Comparison of ENCODE assay signal across 11 cellular contexts in genomic region chrX:54452920-54453319, GRCh38. TPM values are rescaled to one million over a fixed set of nuclear protein-coding genes. Genes with fewer than 3 reads are reported as not detected.
DNase-seq lines count a peak whose midpoint lies in the region; ATAC-seq and TF ChIP-seq lines count a peak whose summit lies in the region.
"Had no signal": no experiment of that assay in that cellular context is flagged by ENCODE, and none has a peak within 500 bp of the region (broad histone marks: within the 10 kb centered on the region; RNA-seq: fewer than 3 reads in every experiment).

No MANE protein-coding gene starts in this region.

- peak overlapping the region in 1 of 3 experiments; percentile 10; a peak in 1 of 7 replicates for H3K27ac Mint-ChIP-seq in H9

- in situ Hi-C loops in SK-MEL-5 (cut with HindIII; ENCODE audit: low pct_unique_long_range_greater_than_20kb, low sequenced_read_pairs): no loop called here

- TF ChIP-seq CTCF in AG10803 (conservative IDR thresholded peaks at IDR 0.05; ENCODE audit: low read length) (peak; percentile 32), H9 (conservative IDR thresholded peaks at IDR 0.05) (peak; percentile 65)

- H3K4me1 Mint-ChIP-seq in H9: peaks cover 0 to 3% of the 10 kb centered on the region in 2 experiments; a peak in 1 of 4 replicates

- H3K79me1 ChIP-seq in H9 (ENCODE audit: insufficient read depth, low read depth, low read length, poor library complexity, severe bottlenecking): no peaks in the 10 kb centered on the region

- H4K5ac ChIP-seq in H9 (ENCODE audit: insufficient read length, low read depth, low read length): no peak overlapping the region

- H2BK12ac ChIP-seq in H9 (ENCODE audit: insufficient read length, low read depth, low read length): no peak overlapping the region

- no peak overlapping the region for H3T11ph ChIP-seq in H9 (ENCODE audit: low read length)

- no peaks in the 10 kb centered on the region for H3K27me3 ChIP-seq in H9 (ENCODE audit: insufficient read depth, low read length)

- H3K4me2 ChIP-seq in H9 (ENCODE audit: insufficient read depth, insufficient read length, low read length): no peak overlapping the region

- ATAC-seq in HG03045 (IDR thresholded peaks at IDR 0.05; ENCODE audit: unreplicated experiment) (no peak), GM21390 (IDR thresholded peaks at IDR 0.05; ENCODE audit: unreplicated experiment) (no peak)

- H2BK15ac ChIP-seq in H9 (ENCODE audit: low read depth, low read length): no peak overlapping the region

- no peak overlapping the region for H2BK120ac ChIP-seq in H9 (ENCODE audit: low read depth, low read length, poor library complexity, severe bottlenecking)

- H2BK20ac ChIP-seq in H9 (ENCODE audit: low read depth, low read length, poor library complexity, severe bottlenecking): no peak overlapping the region

- H3K4me1 ChIP-seq in H9 (ENCODE audit: insufficient read depth, low read length): no peaks in the 10 kb centered on the region

- DNase-seq in AG10803 (ENCODE audit: low read depth) (peak; percentile 9), H9 (peak; percentile 65), SK-MEL-5 (ENCODE audit: low read depth, low spot score) (peak; percentile 54), foreskin melanocyte (peak; percentile 17), dedifferentiated amniotic fluid mesenchymal stem cell (ENCODE audit: extremely low spot score) (no peak), AG08396 (ENCODE audit: low spot score) (no peak)
- DNase-seq: activated CD4-positive, alpha-beta T cell treated with anti-CD3 and anti-CD28 coated beads for 1 hour; amniotic stem cell; NCI-H774 had no signal

- no peak overlapping the region for H3K56ac ChIP-seq in H9 (ENCODE audit: insufficient read length, low read depth, low read length)

- H3K4ac ChIP-seq in H9 (ENCODE audit: low read depth, low read length): no peak overlapping the region

- no peak overlapping the region; a peak in 1 of 5 replicates for H3K4me3 Mint-ChIP-seq in H9

- peaks cover 9% of the 10 kb centered on the region for H3K27me3 Mint-ChIP-seq in H9 (ENCODE audit: low read depth)

- no peaks in the 10 kb centered on the region for H3K23me2 ChIP-seq in H9 (ENCODE audit: insufficient read length, low read depth, low read length, poor library complexity, severe bottlenecking)

- WGBS in H9 (ENCODE audit: extremely low coverage, insufficient read length, low lambda C conversion rate): no CpG with 5 or more reads among the region's 2 CpGs

- H3K4me3 ChIP-seq in AG10803 (ENCODE audit: low read length): no peak overlapping the region

- no peak overlapping the region for H3K27ac ChIP-seq in H9 (ENCODE audit: insufficient read length, low read depth, low read length)

- H3K23ac ChIP-seq in H9 (ENCODE audit: insufficient read length, low read depth, low read length): no peak overlapping the region

- H2AK5ac ChIP-seq in H9 (ENCODE audit: insufficient read length, low read length): no peak overlapping the region

- H2AFZ ChIP-seq in H9 (ENCODE audit: low read length): no peak overlapping the region

- H3K9me3 Mint-ChIP-seq in H9: peaks cover 64 to 68% of the 10 kb centered on the region in 2 experiments

- no peak overlapping the region for H3K14ac ChIP-seq in H9 (ENCODE audit: insufficient read depth, low read length)

- no peak overlapping the region for H3K18ac ChIP-seq in H9 (ENCODE audit: insufficient read length, low read depth, low read length)

- no peak overlapping the region for H2BK5ac ChIP-seq in H9 (ENCODE audit: insufficient read length, low read length)

- no peak overlapping the region for H4K91ac ChIP-seq in H9 (ENCODE audit: insufficient read length, low read depth, low read length)

- no peak overlapping the region for H3K9ac ChIP-seq in H9 (ENCODE audit: extremely low read depth, insufficient read length, low read length)

- no peaks in the 10 kb centered on the region for H4K20me1 ChIP-seq in H9 (ENCODE audit: control insufficient read depth, insufficient read depth, insufficient read length)

- no peak overlapping the region for H4K8ac ChIP-seq in H9 (replicated peaks; ENCODE audit: insufficient read length, low read depth, low read length)

- peaks cover 21% of the 10 kb centered on the region for H3K9me3 ChIP-seq in H9 (ENCODE audit: control insufficient read depth, low read depth, low read length)

- H3K36me3 Mint-ChIP-seq in H9 (ENCODE audit: insufficient read depth in 1 of 3, low read depth in 3 of 3): peaks cover 27 to 48% (median 46%) of the 10 kb centered on the region in 3 experiments

- no peaks in the 10 kb centered on the region for H3K79me2 ChIP-seq in H9 (ENCODE audit: insufficient read depth, low read length)

RNA-seq across cellular contexts. Expression of gene TSR2, which starts 12.7 kb away (rescaled TPM):
- 51.5 and 51.7 TPM in 2 replicates for total RNA-seq in H9 (2021)
- 23.4 and 23.7 TPM in 2 replicates for total RNA-seq in SK-MEL-5 (2014; rRNA removed; shearing (Covaris generic))
- polyA plus RNA-seq in SK-MEL-5 (2015; cell fraction: cytosol; rRNA removed): 36.6 and 42.8 TPM in 2 replicates
- 7.3 and 19.5 TPM in 2 replicates for polyA plus RNA-seq in SK-MEL-5 (2015; cell fraction: nucleus; rRNA removed)

RNA-seq across cellular contexts. Expression of gene FGD1, which starts 43.1 kb away (rescaled TPM):
- total RNA-seq in H9 (2021): 19.2 and 20.2 TPM in 2 replicates
- 6.3 and 7.7 TPM in 2 replicates for total RNA-seq in SK-MEL-5 (2014; rRNA removed; shearing (Covaris generic))
- polyA plus RNA-seq in SK-MEL-5 (2015; cell fraction: cytosol; rRNA removed): 32.7 and 35.4 TPM in 2 replicates
- polyA plus RNA-seq in SK-MEL-5 (2015; cell fraction: nucleus; rRNA removed): 14.7 and 16.3 TPM in 2 replicates

Comparison
In these comparisons a context has a peak if more than half of its experiments do, and no peak if none do; other contexts are left out.
1. DNase-seq: peak in AG10803 (single experiment), H9 (single experiment), SK-MEL-5 (single experiment) and foreskin melanocyte (single experiment); none in dedifferentiated amniotic fluid mesenchymal stem cell (single experiment) and AG08396 (single experiment).